In the genomic region with DNA sequence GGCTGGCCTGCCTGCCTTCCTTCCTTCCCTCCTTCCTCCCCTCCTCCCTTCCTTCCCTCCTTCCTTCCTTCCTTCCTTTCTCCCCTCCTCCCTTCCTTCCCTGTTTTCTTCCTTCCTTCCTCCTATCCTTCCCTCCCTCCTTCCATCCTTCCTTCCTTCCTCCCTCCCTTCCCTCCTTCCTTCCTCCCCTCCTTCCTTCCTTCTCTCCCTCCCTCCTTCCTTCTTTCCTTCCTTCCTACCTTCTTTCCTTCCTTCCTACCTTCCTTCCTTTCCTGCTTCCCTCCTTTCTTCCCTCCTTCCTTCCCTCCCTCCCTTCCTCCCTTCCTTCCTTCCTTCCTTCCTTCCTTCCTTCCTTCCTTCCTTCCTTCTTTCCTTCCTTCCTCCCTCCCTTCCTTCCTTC, we compare ENCODE assay signal across 8 cellular contexts.
"Had no signal": no experiment of that assay in that cellular context is flagged by ENCODE, and none has a peak within 500 bp of the region (broad histone marks: within the 10 kb centered on the region; RNA-seq: fewer than 3 reads in every experiment).

No MANE protein-coding gene starts in this region.

- H3K4me1 ChIP-seq: HAP-1 had no signal

- H3K4me2 ChIP-seq: GM23338 had no signal

- H3K36me3 ChIP-seq: HAP-1 had no signal

- DNase-seq: KG1 had no signal

- FAIRE-seq: H1, H54, HTR-8/SVneo, K562 had no signal

- H2AFZ ChIP-seq: GM23338 had no signal

- H3K9me3 ChIP-seq: HAP-1 had no signal

- ATAC-seq: GM23338, HCT116, K562 had no signal

- H3K4me3 ChIP-seq: GM23338, HAP-1, K562 had no signal
